ENCODE assay signal across 7 cellular contexts in the genomic region with DNA sequence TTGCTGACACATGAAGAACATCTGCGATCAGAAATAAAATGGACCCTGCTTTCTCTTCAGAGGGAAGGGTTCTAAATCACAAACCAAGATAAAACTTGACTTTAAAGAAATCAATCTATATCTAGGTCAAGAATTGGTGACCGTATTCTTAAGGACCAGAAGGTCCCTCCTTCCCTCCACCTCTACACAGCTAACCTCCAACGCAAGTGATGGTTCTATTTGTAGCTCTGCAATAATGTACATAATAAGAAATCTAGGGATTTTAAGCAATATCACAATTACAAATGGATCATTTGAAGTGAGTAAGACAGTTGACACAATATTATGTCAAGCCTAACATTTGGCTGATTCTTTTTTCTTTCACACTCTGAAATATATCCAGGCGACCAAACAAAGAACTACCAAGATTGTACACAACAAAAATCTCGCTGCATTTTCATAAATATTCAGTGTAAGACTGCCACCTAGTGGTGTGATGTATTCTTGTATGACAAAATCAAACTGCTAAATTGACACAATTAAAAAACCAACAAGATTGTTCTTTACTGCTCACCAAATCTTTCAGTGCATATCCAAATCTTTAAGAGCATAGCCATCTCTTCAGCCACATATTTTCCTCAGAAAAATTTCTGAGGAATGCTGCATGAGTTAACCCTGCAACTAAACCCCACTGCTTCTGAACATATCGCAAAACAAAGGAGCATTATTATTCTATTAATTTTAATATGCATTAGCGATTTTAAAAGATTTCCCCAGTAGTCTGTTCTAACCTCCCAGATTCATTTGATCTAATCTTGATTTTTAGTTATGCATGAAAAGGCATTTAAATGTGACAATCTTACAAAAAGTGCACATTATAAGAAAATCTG. TPM values are rescaled to one million over a fixed set of nuclear protein-coding genes. Genes with fewer than 3 reads are reported as not detected.
A peak's percentile ranks its signal among the peaks of the same experiment; 100 is the strongest.
DNase-seq lines count a peak whose midpoint lies in the region; ATAC-seq, FAIRE-seq and TF ChIP-seq lines count a peak whose summit lies in the region.

No MANE protein-coding gene starts in this region.

- peak; percentile 100 for FAIRE-seq in G401.6 (lab: Jason Lieb, UNC)

- peak overlapping the region; percentile 2 for H3K27ac ChIP-seq in angular gyrus (ENCODE audit: low read depth, low read length)
- no peak overlapping the region for H3K27ac ChIP-seq in right atrium auricular region

- TF ChIP-seq CTCF in right atrium auricular region (IDR thresholded peaks at IDR 0.05) = peak; percentile 40 to 81

- peaks cover 18% of the 10 kb centered on the region for H3K36me3 ChIP-seq in right atrium auricular region

- H3K9me3 ChIP-seq in right atrium auricular region = no peaks in the 10 kb centered on the region

- ATAC-seq in HG03432 (IDR thresholded peaks at IDR 0.05; ENCODE audit: unreplicated experiment) (peak; percentile 56), GM19395 (IDR thresholded peaks at IDR 0.05; ENCODE audit: unreplicated experiment) (no peak)

- H3K27me3 ChIP-seq in right atrium auricular region = no peaks in the 10 kb centered on the region

- DNase-seq in NCI-H460 (ENCODE audit: extremely low read depth, low read depth) (peak; percentile 70), right atrium auricular region (ENCODE audit: low spot score) (no peak), smooth muscle cell of the brain vasculature (ENCODE audit: low read depth, low spot score) (peak; percentile 39)

- H3K4me1 ChIP-seq in right atrium auricular region = peaks cover 0 to 3% of the 10 kb centered on the region in 2 donors

- H3K4me3 ChIP-seq in right atrium auricular region = no peak overlapping the region

RNA-seq across cellular contexts. Expression of a gene that starts 44.5 kb away (rescaled TPM):
- 17.1 and 24.1 TPM in 2 replicates for total RNA-seq in NCI-H460 (2014; rRNA removed; shearing (Covaris generic))
- 10.2 and 10.9 TPM in 2 replicates for polyA plus RNA-seq in NCI-H460 (2014; cell fraction: nucleus; rRNA removed)
- total RNA-seq in right atrium auricular region = 10 to 100 TPM; 39.4 to 51.8 TPM
